8 cellular contexts compared by ENCODE assay signal in genomic region chr1:29916656-29917369, GRCh38.
"Had no signal": no experiment of that assay in that cellular context is flagged by ENCODE, and none has a peak within 500 bp of the region (broad histone marks: within the 10 kb centered on the region; RNA-seq: fewer than 3 reads in every experiment).

No MANE protein-coding gene starts in this region.

- ATAC-seq: GM12878 had no signal

- FAIRE-seq: G401.6, GM12878, GM12891, GM12892, GM18507, GM19239 had no signal

- DNase-seq: GDM1, GF-D8 had no signal

- H3K4me3 ChIP-seq: GM12878 had no signal
